In the genomic region with DNA sequence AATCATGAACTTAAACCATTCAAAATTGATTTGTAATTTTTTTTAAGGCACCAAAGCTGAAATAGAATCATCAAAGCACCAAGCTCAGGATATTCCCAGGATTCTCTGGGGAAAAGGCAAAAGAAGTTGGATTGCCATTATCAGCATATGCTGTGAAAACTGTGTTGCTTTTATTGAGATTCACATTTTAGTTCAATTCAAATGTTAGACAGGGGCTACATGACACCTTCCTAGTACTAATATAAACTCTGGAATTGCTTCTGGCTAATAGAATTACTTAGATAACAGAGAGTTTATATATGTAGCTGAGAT, we compare ENCODE assay signal across 1 cellular context.
TF ChIP-seq lines count a peak whose summit lies in the region.

No MANE protein-coding gene starts in this region.

TF ChIP-seq in endothelial cell of umbilical vein, 7 proteins besides CTCF, POLR2A, EP300 and RAD21:
- TF ChIP-seq POLR2AphosphoS5 (IDR thresholded peaks at IDR 0.05; ENCODE audit: insufficient read depth, low read depth, low read length) (no peak), JUN (IDR thresholded peaks at IDR 0.05; ENCODE audit: borderline replicate concordance, insufficient read depth, insufficient read length, low read depth) (no peak), FOS (IDR thresholded peaks at IDR 0.05; ENCODE audit: borderline replicate concordance, insufficient read depth, low read length) (no peak), EZH2 (IDR thresholded peaks at IDR 0.05; ENCODE audit: borderline replicate concordance, low read depth, low read length, severe bottlenecking) (no peak), MYC (IDR thresholded peaks at IDR 0.05; ENCODE audit: low read depth, low read length) (no peak), GATA2 (IDR thresholded peaks at IDR 0.05; ENCODE audit: insufficient read depth, insufficient read length, low read depth, low read length) (no peak)
- TF ChIP-seq, protein P1, sequence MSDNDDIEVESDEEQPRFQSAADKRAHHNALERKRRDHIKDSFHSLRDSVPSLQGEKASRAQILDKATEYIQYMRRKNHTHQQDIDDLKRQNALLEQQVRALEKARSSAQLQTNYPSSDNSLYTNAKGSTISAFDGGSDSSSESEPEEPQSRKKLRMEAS (IDR thresholded peaks at IDR 0.05; ENCODE audit: insufficient read depth, insufficient read length): no peak
